In genomic region chr3:35651456-35651855, GRCh38 we compare ENCODE assay signal across 22 cellular contexts. TPM values are rescaled to one million over a fixed set of nuclear protein-coding genes. Genes with fewer than 3 reads are reported as not detected.
"Had no signal": no experiment of that assay in that cellular context is flagged by ENCODE, and none has a peak within 500 bp of the region (broad histone marks: within the 10 kb centered on the region; RNA-seq: fewer than 3 reads in every experiment).

No MANE protein-coding gene starts in this region.

- ATAC-seq: activated T-helper 17 cell treated with anti-CD3 and anti-CD28 coated beads, Interleukin-2, amount 50 U/mL, for 72 hours; natural killer cell; sciatic nerve; stimulated activated naive CD8-positive, alpha-beta T cell treated with anti-CD3 and anti-CD28 coated beads, Interleukin-15, Interleukin-2, amounts not matched to agents 100 U/mL and 50 U/mL, for 24 hours; upper lobe of right lung; WTC11 had no signal

- DNase-seq: activated CD4-positive, alpha-beta T cell treated with anti-CD3 and anti-CD28 coated beads, Interleukin-2, amount 10 ng/mL, durations not matched to agents 7 days and 5 days; activated naive CD4-positive, alpha-beta T cell treated with anti-CD3 and anti-CD28 coated beads, Interleukin-2, amount 10 ng/mL, durations not matched to agents 7 days and 5 days; activated T-cell treated with anti-CD3 and anti-CD28 coated beads for 4 hours; adrenal gland; head of caudate nucleus; mammary epithelial cell; natural killer cell; occipital lobe; stimulated activated CD4-positive, alpha-beta T cell treated with anti-CD3 and anti-CD28 coated beads, Interleukin-12 subunit alpha, Interleukin-12 subunit beta, amount 100 ng/mL, for 4 hours; stimulated activated CD4-positive, alpha-beta T cell treated with anti-CD3 and anti-CD28 coated beads, Interleukin-2, amount 100 ng/mL, for 48 hours; stimulated activated CD8-positive, alpha-beta memory T cell treated with anti-CD3 and anti-CD28 coated beads, Interleukin-4, amount 100 ng/mL, for 48 hours; stimulated activated naive CD8-positive, alpha-beta T cell treated with anti-CD3 and anti-CD28 coated beads, Interleukin-15, Interleukin-2, amounts not matched to agents 100 U/mL and 50 U/mL, for 24 hours; upper lobe of right lung had no signal

RNA-seq across cellular contexts. Expression of gene ARPP21, which starts 12.1 kb away (rescaled TPM):
- total RNA-seq: activated CD4-positive, alpha-beta T cell treated with anti-CD3 and anti-CD28 coated beads, Interleukin-2, amount 10 ng/mL, durations not matched to agents 7 days and 5 days; activated CD8-positive, alpha-beta memory T cell treated with anti-CD3 and anti-CD28 coated beads for 36 hours; activated T-helper 17 cell treated with anti-CD3 and anti-CD28 coated beads, Interleukin-2, amount 50 U/mL, for 72 hours; adrenal gland; dermis microvascular lymphatic vessel endothelial cell; fibroblast of villous mesenchyme; mammary epithelial cell; mononuclear cell; natural killer cell; progenitor cell of endocrine pancreas; suprapubic skin; upper lobe of right lung; WTC11 had no signal
- polyA plus RNA-seq: mammary epithelial cell had no signal
